In the genomic region with DNA sequence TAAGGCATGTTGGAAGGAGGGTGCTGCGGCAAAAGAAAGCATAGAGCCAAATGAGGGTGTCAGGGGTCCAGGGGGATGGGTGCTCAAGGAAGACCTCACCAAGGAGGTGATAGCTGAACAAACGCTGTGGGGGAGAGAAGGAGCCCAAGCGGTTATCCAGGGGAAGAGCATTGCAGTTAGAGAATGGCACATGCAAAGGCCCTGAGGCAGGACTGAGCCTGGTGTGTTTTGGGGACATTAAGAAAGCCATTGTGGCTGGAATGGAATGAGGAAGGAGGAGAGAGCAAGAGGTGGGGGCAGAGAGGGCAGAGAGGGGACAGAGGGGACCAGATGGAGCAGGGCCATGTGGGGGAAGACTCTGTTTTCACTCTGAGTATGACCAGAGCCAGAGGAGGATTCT, we compare ENCODE assay signal across 9 cellular contexts. TPM values are rescaled to one million over a fixed set of nuclear protein-coding genes. Genes with fewer than 3 reads are reported as not detected.
"Had no signal": no experiment of that assay in that cellular context is flagged by ENCODE, and none has a peak within 500 bp of the region (broad histone marks: within the 10 kb centered on the region; RNA-seq: fewer than 3 reads in every experiment).

No MANE protein-coding gene starts in this region.

- H3K4me3 ChIP-seq: GM23338 had no signal

- H2AFZ ChIP-seq: GM23338 had no signal

- H3K27ac Mint-ChIP-seq: GM23338, H9 had no signal

- DNase-seq: H9, HCEC 1CT, IMR-90, KBM-7 had no signal

- ATAC-seq: GM23338 had no signal

- H3K4me2 ChIP-seq: GM23338 had no signal

- H3K4me1 Mint-ChIP-seq: GM23338 had no signal

- H3K4me3 Mint-ChIP-seq: GM23338, H9 had no signal

- FAIRE-seq: H1, H54, HTR-8/SVneo had no signal

RNA-seq across cellular contexts. Expression of gene MYH14, which starts 6.1 kb away (rescaled TPM):
- total RNA-seq: IMR-90 had no signal
- polyA plus RNA-seq: IMR-90 had no signal

RNA-seq across cellular contexts. Expression of gene IZUMO2, which starts 34.3 kb away (rescaled TPM):
- total RNA-seq: H9, HT-29, IMR-90 had no signal
- polyA plus RNA-seq: IMR-90 had no signal
